ENCODE assay signal across 29 cellular contexts in the genomic region with DNA sequence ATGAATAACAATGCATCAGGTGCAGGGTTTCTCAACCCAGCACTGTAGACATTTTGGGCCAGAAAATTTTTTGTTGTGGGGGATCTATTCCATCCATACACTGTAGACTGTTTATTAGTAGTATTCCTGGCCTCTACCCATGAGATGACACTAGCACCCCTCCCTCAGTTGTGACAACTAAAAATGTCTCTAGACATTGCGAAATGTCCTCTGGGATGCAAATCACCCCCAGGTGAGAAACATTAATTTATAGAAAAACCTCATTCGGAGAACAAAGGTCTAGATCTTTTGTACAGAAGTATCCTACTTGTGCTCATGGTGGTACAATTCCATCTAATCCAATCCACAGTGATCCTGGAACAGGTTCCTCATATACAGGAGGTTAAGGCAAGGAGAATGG. TPM values are rescaled to one million over a fixed set of nuclear protein-coding genes. Genes with fewer than 3 reads are reported as not detected.
"Had no signal": no experiment of that assay in that cellular context is flagged by ENCODE, and none has a peak within 500 bp of the region (broad histone marks: within the 10 kb centered on the region; RNA-seq: fewer than 3 reads in every experiment).

No MANE protein-coding gene starts in this region.

- DNase-seq: activated B cell treated with CpG ODN at 0.5 μM for 24 hours; activated CD4-positive, alpha-beta memory T cell treated with anti-CD3 and anti-CD28 coated beads, Interleukin-2, amount 10 ng/mL, durations not matched to agents 7 days and 5 days; activated CD4-positive, alpha-beta T cell treated with anti-CD3 and anti-CD28 coated beads for 1 hour; activated CD4-positive, alpha-beta T cell treated with anti-CD3 and anti-CD28 coated beads, Interleukin-2, amount 50 U/mL, for 1 hour; activated CD8-positive, alpha-beta memory T cell treated with anti-CD3 and anti-CD28 coated beads, Interleukin-2, amount 50 U/mL, for 48 hours; activated effector memory CD4-positive, alpha-beta T cell treated with anti-CD3 and anti-CD28 coated beads, Interleukin-2, amount 50 U/mL, for 16 hours; activated naive CD4-positive, alpha-beta T cell treated with anti-CD3 and anti-CD28 coated beads for 36 hours; activated T-cell treated with anti-CD3 and anti-CD28 coated beads, Interleukin-2, amount 50 U/mL, for 1 hour; adrenal gland; anterior cingulate cortex; central memory CD4-positive, alpha-beta T cell; Karpas-422; MM.1S; NCI-H1105 treated with DMSO at 0.1 percent for 48 hours; NCI-H1436 treated with DMSO at 0.1 percent for 48 hours; NCI-H187 treated with DMSO at 0.1 percent for 48 hours; NCI-H2081 treated with DMSO at 0.1 percent for 48 hours; NCI-H446; NCI-H524; Peyer's patch; Right ventricle myocardium superior; SJCRH30; SK-N-SH; SW 1271; T-helper 9 cell had no signal

- H3K4me3 Mint-ChIP-seq: activated B cell treated with CpG ODN at 0.5 μM for 24 hours; activated CD4-positive, alpha-beta memory T cell treated with anti-CD3 and anti-CD28 coated beads, Interleukin-2, amount 10 ng/mL, durations not matched to agents 7 days and 5 days; activated naive CD4-positive, alpha-beta T cell treated with anti-CD3 and anti-CD28 coated beads for 36 hours; activated naive CD8-positive, alpha-beta T cell; T-helper 1 cell treated with Interleukin-12 subunit alpha and Interleukin-12 subunit beta and Interleukin-4 antibody, amounts not matched to agents 30 μg/mL and 1 μg/mL, for 36 hours had no signal

- H3K27me3 Mint-ChIP-seq: activated B cell treated with CpG ODN at 0.5 μM for 24 hours; activated CD4-positive, alpha-beta memory T cell treated with anti-CD3 and anti-CD28 coated beads, Interleukin-2, amount 10 ng/mL, durations not matched to agents 7 days and 5 days; activated naive CD8-positive, alpha-beta T cell had no signal

- H3K27ac ChIP-seq: adrenal gland, Peyer's patch, RWPE1, SJCRH30 had no signal

- H3K36me3 ChIP-seq: SJCRH30 had no signal

- H3K4me1 ChIP-seq: SJCRH30 had no signal

- FAIRE-seq: bronchial epithelial cell had no signal

- H3K27ac Mint-ChIP-seq: activated B cell treated with CpG ODN at 0.5 μM for 24 hours; activated CD4-positive, alpha-beta memory T cell treated with anti-CD3 and anti-CD28 coated beads, Interleukin-2, amount 10 ng/mL, durations not matched to agents 7 days and 5 days; activated naive CD4-positive, alpha-beta T cell treated with anti-CD3 and anti-CD28 coated beads for 36 hours; activated naive CD8-positive, alpha-beta T cell; T-helper 1 cell treated with Interleukin-12 subunit alpha and Interleukin-12 subunit beta and Interleukin-4 antibody, amounts not matched to agents 30 μg/mL and 1 μg/mL, for 36 hours had no signal

- H3K9me3 ChIP-seq: adrenal gland, Peyer's patch, SJCRH30, SK-N-SH had no signal

- H3K4me2 ChIP-seq: SK-N-SH had no signal

- H3K9me3 Mint-ChIP-seq: activated B cell treated with CpG ODN at 0.5 μM for 24 hours; activated CD4-positive, alpha-beta memory T cell treated with anti-CD3 and anti-CD28 coated beads, Interleukin-2, amount 10 ng/mL, durations not matched to agents 7 days and 5 days; activated naive CD4-positive, alpha-beta T cell treated with anti-CD3 and anti-CD28 coated beads for 36 hours; T-helper 1 cell treated with Interleukin-12 subunit alpha and Interleukin-12 subunit beta and Interleukin-4 antibody, amounts not matched to agents 30 μg/mL and 1 μg/mL, for 36 hours had no signal

- H3K27me3 ChIP-seq: adrenal gland, Peyer's patch, SJCRH30 had no signal

- H3K9ac ChIP-seq: SK-N-SH had no signal

- H3K4me3 ChIP-seq: adrenal gland, Peyer's patch, SJCRH30 had no signal

RNA-seq across cellular contexts. Expression of a gene that starts 58.0 kb away (rescaled TPM):
- total RNA-seq: activated B cell treated with CpG ODN at 0.5 μM for 24 hours; activated CD4-positive, alpha-beta memory T cell treated with anti-CD3 and anti-CD28 coated beads, Interleukin-2, amount 10 ng/mL, durations not matched to agents 7 days and 5 days; activated naive CD4-positive, alpha-beta T cell treated with anti-CD3 and anti-CD28 coated beads for 36 hours; adrenal gland; bronchial epithelial cell; Peyer's patch; Right ventricle myocardium superior; SJCRH30 had no signal
- polyA plus RNA-seq: adrenal gland, SK-N-SH had no signal
